Comparison of ENCODE assay signal across 24 cellular contexts in genomic region chr22:31892080-31892433, GRCh38.
"Had no signal": no experiment of that assay in that cellular context is flagged by ENCODE, and none has a peak within 500 bp of the region (broad histone marks: within the 10 kb centered on the region; RNA-seq: fewer than 3 reads in every experiment).

No MANE protein-coding gene starts in this region.

- H3K27me3 ChIP-seq: breast epithelium, MG63 had no signal

- ATAC-seq: T-cell had no signal

- H3K4me3 Mint-ChIP-seq: activated CD4-positive, alpha-beta memory T cell treated with anti-CD3 and anti-CD28 coated beads for 36 hours; activated CD4-positive, alpha-beta T cell treated with anti-CD3 and anti-CD28 coated beads, Interleukin-2, amount 10 ng/mL, durations not matched to agents 7 days and 5 days; activated naive CD4-positive, alpha-beta T cell treated with anti-CD3 and anti-CD28 coated beads, Interleukin-2, amount 10 ng/mL, durations not matched to agents 7 days and 5 days; activated naive CD8-positive, alpha-beta T cell treated with anti-CD3 and anti-CD28 coated beads for 36 hours; T-cell had no signal

- H3K27ac ChIP-seq: breast epithelium, VCaP had no signal

- H3K9me3 Mint-ChIP-seq: activated CD4-positive, alpha-beta memory T cell treated with anti-CD3 and anti-CD28 coated beads for 36 hours; activated CD4-positive, alpha-beta T cell treated with anti-CD3 and anti-CD28 coated beads, Interleukin-2, amount 10 ng/mL, durations not matched to agents 7 days and 5 days; activated naive CD4-positive, alpha-beta T cell treated with anti-CD3 and anti-CD28 coated beads, Interleukin-2, amount 10 ng/mL, durations not matched to agents 7 days and 5 days; activated naive CD8-positive, alpha-beta T cell treated with anti-CD3 and anti-CD28 coated beads for 36 hours; activated T-helper 2 cell treated with anti-CD3 and anti-CD28 coated beads, Interferon-gamma antibody, Interleukin-2, Interleukin-4, amounts not matched to agents 10 μg/mL and 5 μg/mL and 100 μg/mL, durations not matched to agents 14 hours and 24 hours and 36 hours; T-cell had no signal

- H3K4me1 ChIP-seq: breast epithelium had no signal

- H3K36me3 ChIP-seq: breast epithelium had no signal

- H3K9me3 ChIP-seq: breast epithelium, MG63 had no signal

- H3K4me1 Mint-ChIP-seq: activated naive CD8-positive, alpha-beta T cell treated with anti-CD3 and anti-CD28 coated beads for 36 hours; T-cell had no signal

- DNase-seq: activated CD4-positive, alpha-beta memory T cell treated with anti-CD3 and anti-CD28 coated beads for 36 hours; activated CD4-positive, alpha-beta T cell treated with anti-CD3 and anti-CD28 coated beads, Interleukin-2, amount 10 ng/mL, durations not matched to agents 7 days and 5 days; activated CD4-positive, CD25-positive, alpha-beta regulatory T cell; activated gamma-delta T cell treated with Interleukin-2 at 50 U/mL for 16 hours; activated naive CD4-positive, alpha-beta T cell treated with anti-CD3 and anti-CD28 coated beads, Interleukin-2, amount 10 ng/mL, durations not matched to agents 7 days and 5 days; activated naive CD8-positive, alpha-beta T cell treated with anti-CD3 and anti-CD28 coated beads for 36 hours; activated T-cell treated with anti-CD3 and anti-CD28 coated beads for 4 hours; activated T-cell treated with anti-CD3 and anti-CD28 coated beads, Interleukin-2, amount 50 U/mL, for 48 hours; anterior cingulate cortex; KG1; MV-4-11; NCI-H1092 treated with DMSO at 0.1 percent for 48 hours; NCI-H1417 treated with DMSO at 0.1 percent for 48 hours; NCI-H1694; NCI-H2107; NCI-H2171 treated with DMSO at 0.1 percent for 48 hours; NCI-H226; SIG-M5; T-cell; T-helper 2 cell had no signal

- H3K27ac Mint-ChIP-seq: activated CD4-positive, alpha-beta memory T cell treated with anti-CD3 and anti-CD28 coated beads for 36 hours; activated CD4-positive, alpha-beta T cell treated with anti-CD3 and anti-CD28 coated beads, Interleukin-2, amount 10 ng/mL, durations not matched to agents 7 days and 5 days; activated naive CD4-positive, alpha-beta T cell treated with anti-CD3 and anti-CD28 coated beads, Interleukin-2, amount 10 ng/mL, durations not matched to agents 7 days and 5 days; activated naive CD8-positive, alpha-beta T cell treated with anti-CD3 and anti-CD28 coated beads for 36 hours; activated T-helper 2 cell treated with anti-CD3 and anti-CD28 coated beads, Interferon-gamma antibody, Interleukin-2, Interleukin-4, amounts not matched to agents 10 μg/mL and 5 μg/mL and 100 μg/mL, durations not matched to agents 14 hours and 24 hours and 36 hours; T-cell had no signal

- H3K4me3 ChIP-seq: breast epithelium, MG63 had no signal

- H3K27me3 Mint-ChIP-seq: activated CD4-positive, alpha-beta memory T cell treated with anti-CD3 and anti-CD28 coated beads for 36 hours; activated CD4-positive, alpha-beta T cell treated with anti-CD3 and anti-CD28 coated beads, Interleukin-2, amount 10 ng/mL, durations not matched to agents 7 days and 5 days; activated naive CD4-positive, alpha-beta T cell treated with anti-CD3 and anti-CD28 coated beads, Interleukin-2, amount 10 ng/mL, durations not matched to agents 7 days and 5 days; activated naive CD8-positive, alpha-beta T cell treated with anti-CD3 and anti-CD28 coated beads for 36 hours; T-cell had no signal
